Comparison of ENCODE assay signal across 12 cellular contexts in genomic region chr10:33122014-33122788, GRCh38.
A peak's percentile ranks its signal among the peaks of the same experiment; 100 is the strongest.
DNase-seq lines count a peak whose midpoint lies in the region; ATAC-seq and TF ChIP-seq lines count a peak whose summit lies in the region.
"Had no signal": no experiment of that assay in that cellular context is flagged by ENCODE, and none has a peak within 500 bp of the region (broad histone marks: within the 10 kb centered on the region; RNA-seq: fewer than 3 reads in every experiment).

No MANE protein-coding gene starts in this region.

- TF ChIP-seq CTCF in nephron progenitor cell (IDR thresholded peaks at IDR 0.05): no peak

- no peak overlapping the region for H3K4me3 Mint-ChIP-seq in activated T-cell treated with anti-CD3 and anti-CD28 coated beads, Interleukin-2, amount 50 U/mL, for 24 hours
- H3K4me3 Mint-ChIP-seq in activated T-cell treated with anti-CD3 and anti-CD28 coated beads, Interleukin-2, amount 50 U/mL, for 72 hours: no peak overlapping the region
- no peak overlapping the region for H3K4me3 Mint-ChIP-seq in T-cell
- H3K4me3 Mint-ChIP-seq in nephron progenitor cell: no peak overlapping the region

- no peak for ATAC-seq in activated T-cell treated with anti-CD3 and anti-CD28 coated beads, Interleukin-2, amount 50 U/mL, for 72 hours (replicated peaks in 1 of 2)
- ATAC-seq in T-cell (replicated peaks in 1 of 4) (no peak), left ventricle myocardium superior (no peak)

- peak overlapping the region; percentile 38 for H3K27ac Mint-ChIP-seq in activated T-cell treated with anti-CD3 and anti-CD28 coated beads, Interleukin-2, amount 50 U/mL, for 24 hours
- no peak overlapping the region for H3K27ac Mint-ChIP-seq in activated T-cell treated with anti-CD3 and anti-CD28 coated beads, Interleukin-2, amount 50 U/mL, for 72 hours
- H3K27ac Mint-ChIP-seq in T-cell: peak overlapping the region; percentile 60 to 91
- no peak overlapping the region for H3K27ac Mint-ChIP-seq in nephron progenitor cell

- intact Hi-C loops in left ventricle myocardium superior (cut with micrococcal nuclease): no loop called here

- H3K27me3 Mint-ChIP-seq in activated T-cell treated with anti-CD3 and anti-CD28 coated beads, Interleukin-2, amount 50 U/mL, for 24 hours: no peaks in the 10 kb centered on the region
- H3K27me3 Mint-ChIP-seq in activated T-cell treated with anti-CD3 and anti-CD28 coated beads, Interleukin-2, amount 50 U/mL, for 72 hours (ENCODE audit: low read depth): no peaks in the 10 kb centered on the region
- no peaks in the 10 kb centered on the region for H3K27me3 Mint-ChIP-seq in T-cell
- H3K27me3 Mint-ChIP-seq in nephron progenitor cell (ENCODE audit: low read depth, poor library complexity): peaks cover 3% of the 10 kb centered on the region

- POLR2A ChIA-PET in T-cell (lab: Charles Lee): interaction anchor here in 1 of 2 donors (1.0 kb wide), 1 partner anchor 20 kb away, joined by 8 read pairs; no protein-coding TSS in a partner anchor

- H3K4me1 Mint-ChIP-seq in activated T-cell treated with anti-CD3 and anti-CD28 coated beads, Interleukin-2, amount 50 U/mL, for 24 hours (ENCODE audit: low read depth): peaks cover 88% of the 10 kb centered on the region
- H3K4me1 Mint-ChIP-seq in activated T-cell treated with anti-CD3 and anti-CD28 coated beads, Interleukin-2, amount 50 U/mL, for 72 hours (ENCODE audit: low read depth): peaks cover 74% of the 10 kb centered on the region
- H3K4me1 Mint-ChIP-seq in T-cell (peaks cover 74 to 98% (median 91%) of the 10 kb centered on the region in 3 donors), nephron progenitor cell (peaks cover 21% of the 10 kb centered on the region)

- no peak for DNase-seq in activated T-cell treated with anti-CD3 and anti-CD28 coated beads, Interleukin-2, amount 50 U/mL, for 24 hours
- DNase-seq in activated T-cell treated with anti-CD3 and anti-CD28 coated beads, Interleukin-2, amount 50 U/mL, for 72 hours: no peak
- no peak for DNase-seq in T-cell
- DNase-seq in fibroblast of the conjunctiva (ENCODE audit: low read depth): peak; percentile 85
- DNase-seq in stromal cell of bone marrow (ENCODE audit: low read depth): peak; percentile 80
- no peak for DNase-seq in nephron progenitor cell
- DNase-seq in Kasumi-1 (lab: John Stamatoyannopoulos, UW): no peak
- DNase-seq in left ventricle myocardium superior: no peak
- DNase-seq: adrenal gland, C1 segment of cervical spinal cord, NCI-H2081, T-helper 9 cell had no signal

- CTCF ChIA-PET in T-cell (lab: Charles Lee): interaction anchor here in 1 of 2 donors (0.8 kb wide), 1 partner anchor 21 kb away, joined by 3 read pairs; no protein-coding TSS in a partner anchor

- H3K9me3 Mint-ChIP-seq in activated T-cell treated with anti-CD3 and anti-CD28 coated beads, Interleukin-2, amount 50 U/mL, for 24 hours: peaks cover 15% of the 10 kb centered on the region
- H3K9me3 Mint-ChIP-seq in activated T-cell treated with anti-CD3 and anti-CD28 coated beads, Interleukin-2, amount 50 U/mL, for 72 hours: no peaks in the 10 kb centered on the region
- H3K9me3 Mint-ChIP-seq in T-cell: no peaks in the 10 kb centered on the region
- no peaks in the 10 kb centered on the region for H3K9me3 Mint-ChIP-seq in nephron progenitor cell

- H3K36me3 Mint-ChIP-seq in activated T-cell treated with anti-CD3 and anti-CD28 coated beads, Interleukin-2, amount 50 U/mL, for 24 hours (ENCODE audit: low read depth): peaks cover 9% of the 10 kb centered on the region
- peaks cover 0 to 3% of the 10 kb centered on the region in 2 donors for H3K36me3 Mint-ChIP-seq in activated T-cell treated with anti-CD3 and anti-CD28 coated beads, Interleukin-2, amount 50 U/mL, for 72 hours (ENCODE audit: insufficient read depth in 2 of 2)
- no peaks in the 10 kb centered on the region for H3K36me3 Mint-ChIP-seq in T-cell
- H3K36me3 Mint-ChIP-seq in nephron progenitor cell (ENCODE audit: low read depth): no peaks in the 10 kb centered on the region

Comparison
In these comparisons a context has a peak if more than half of its experiments do, and no peak if none do; other contexts are left out.
1. H3K27ac Mint-ChIP-seq: peak in activated T-cell treated with anti-CD3 and anti-CD28 coated beads, Interleukin-2, amount 50 U/mL, for 24 hours (single experiment) and T-cell (2 of 2); none in activated T-cell treated with anti-CD3 and anti-CD28 coated beads, Interleukin-2, amount 50 U/mL, for 72 hours (single experiment) and nephron progenitor cell (single experiment).
2. DNase-seq: peak in fibroblast of the conjunctiva (single experiment) and stromal cell of bone marrow (single experiment); none in activated T-cell treated with anti-CD3 and anti-CD28 coated beads, Interleukin-2, amount 50 U/mL, for 24 hours (single experiment), activated T-cell treated with anti-CD3 and anti-CD28 coated beads, Interleukin-2, amount 50 U/mL, for 72 hours (0 of 2), T-cell (0 of 34), nephron progenitor cell (single experiment), Kasumi-1 (0 of 2) and left ventricle myocardium superior (single experiment).